Comparison of ENCODE assay signal across 7 cellular contexts in the genomic region with DNA sequence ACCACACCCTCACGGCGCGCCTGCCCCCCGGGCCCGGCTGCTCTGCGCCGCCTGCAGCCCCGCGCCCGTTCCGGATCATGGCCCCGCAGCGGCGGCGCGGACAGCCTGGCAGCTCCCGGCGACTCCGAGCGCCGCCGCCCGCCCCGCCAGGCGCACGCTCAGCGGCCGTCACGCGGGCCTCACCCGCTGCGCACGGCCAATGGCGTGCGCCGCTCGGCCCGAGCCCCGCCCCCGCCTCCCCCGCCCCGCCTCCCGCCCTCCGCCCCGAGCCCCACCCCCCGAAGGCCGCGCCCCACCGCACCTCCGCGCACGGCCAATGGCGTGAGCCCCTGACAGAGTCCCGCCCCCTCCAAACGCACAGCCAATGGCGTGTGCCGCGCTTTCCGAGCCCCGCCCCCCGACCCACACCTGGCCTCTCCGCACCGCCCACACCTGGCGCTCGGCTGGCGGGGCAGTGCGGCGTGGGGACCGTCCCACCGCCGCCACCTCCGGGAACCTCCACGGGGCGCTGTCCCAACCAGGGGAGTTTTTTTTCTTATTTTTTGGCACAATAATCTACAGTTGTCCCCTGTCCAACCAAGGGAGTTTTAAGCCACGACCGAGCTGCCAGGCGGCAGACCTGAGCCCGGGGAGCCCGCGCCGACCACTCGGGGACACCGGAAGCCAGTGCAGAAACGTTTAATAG.
DNase-seq lines count a peak whose midpoint lies in the region; ATAC-seq and TF ChIP-seq lines count a peak whose summit lies in the region.

A gene (minus strand): TSS at position 123 of the 685 bp plus-strand sequence. CDS start 44 bp downstream, at position 79.

- H3K27ac ChIP-seq in VCaP = peak within 1 kb of the TSS; percentile 86
- no peak within 1 kb of the TSS for H3K27ac ChIP-seq in iPS-20b (ENCODE audit: low read length)
- peak within 1 kb of the TSS in 12 of 21 experiments; percentile 18 to 84 (median 57) for H3K27ac ChIP-seq in skin epidermis

- H3K4me3 ChIP-seq in iPS-20b (ENCODE audit: low read length) (peak within 1 kb of the TSS; percentile 82), skin epidermis (peak within 1 kb of the TSS; percentile 55 to 79 (median 63))

- H3K4me1 ChIP-seq in iPS-20b (ENCODE audit: insufficient read depth, low read length) = no peaks in the 10 kb centered on the region

- peak; percentile 55 for ATAC-seq in GM18520 (IDR thresholded peaks at IDR 0.05; ENCODE audit: unreplicated experiment)
- peak; percentile 81 for ATAC-seq in HG03066 (IDR thresholded peaks at IDR 0.05; ENCODE audit: low read depth, unreplicated experiment)

- no peaks in the 10 kb centered on the region for H3K9me3 ChIP-seq in iPS-20b (ENCODE audit: insufficient read depth, low read depth, low read length)

- DNase-seq in NCI-H2171 treated with DMSO at 0.1 percent for 48 hours (lab: John Stamatoyannopoulos, UW) (peak; percentile 85), T47D (ENCODE audit: low read depth in 1 of 2, low spot score in 1 of 2) (peak; percentile 98 to 100)

- in situ Hi-C loops in T47D (cut with HindIII; ENCODE audit: low pct_unique_long_range_greater_than_20kb, low sequenced_read_pairs) = no loop called here

- H3K36me3 ChIP-seq in iPS-20b (ENCODE audit: insufficient read depth, low read depth, low read length) = peaks cover 36% of the 10 kb centered on the region

- peak; percentile 67 for TF ChIP-seq CTCF in VCaP (conservative IDR thresholded peaks at IDR 0.05)

- peak within 1 kb of the TSS; percentile 68 for H3K9ac ChIP-seq in iPS-20b (ENCODE audit: low read depth, low read length)

- peaks cover 6% of the 10 kb centered on the region; the same call in 1 of the 2 replicates for H3K27me3 ChIP-seq in iPS-20b (ENCODE audit: insufficient read depth, low read length)
